Comparison of ENCODE assay signal across 13 cellular contexts in the genomic region with DNA sequence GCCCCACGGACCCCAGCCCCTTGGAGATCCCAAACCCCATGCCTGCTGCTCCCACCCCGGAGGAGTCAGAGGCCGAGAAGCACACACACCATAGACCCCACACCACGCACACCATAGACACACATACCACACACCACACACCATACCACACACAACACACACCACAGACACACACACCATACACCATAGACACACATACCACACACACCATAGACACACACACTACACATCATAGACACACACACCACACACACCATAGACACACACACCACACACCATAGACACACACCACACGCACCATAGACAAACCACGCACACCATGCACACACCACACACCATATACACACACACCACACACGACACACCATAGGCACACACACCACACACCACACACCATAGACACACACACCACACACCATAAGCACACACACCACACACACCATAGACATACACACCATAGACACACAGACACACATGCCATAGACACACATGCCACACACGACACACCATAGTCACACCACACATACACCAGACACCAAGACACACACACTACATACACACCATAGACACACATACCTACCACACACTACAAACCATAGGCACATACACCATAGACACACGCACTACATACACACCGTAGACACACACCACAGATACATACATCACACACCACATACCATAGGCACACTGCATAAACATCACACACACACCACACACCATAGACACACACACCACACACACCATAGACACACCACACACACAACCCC. TPM values are rescaled to one million over a fixed set of nuclear protein-coding genes. Genes with fewer than 3 reads are reported as not detected.
DNase-seq lines count a peak whose midpoint lies in the region; ATAC-seq, FAIRE-seq and TF ChIP-seq lines count a peak whose summit lies in the region.
"Had no signal": no experiment of that assay in that cellular context is flagged by ENCODE, and none has a peak within 500 bp of the region (broad histone marks: within the 10 kb centered on the region; RNA-seq: fewer than 3 reads in every experiment).

No MANE protein-coding gene starts in this region.

- no peaks in the 10 kb centered on the region for H3K9me2 ChIP-seq in PC-9 (ENCODE audit: insufficient read depth)

- intact Hi-C loops in prostate gland (cut with DNase I) (no loop called here), PC-9 (cut with micrococcal nuclease; ENCODE audit: unreplicated experiment) (no loop called here), testis (cut with DNase I; ENCODE audit: low total_unique reads) (no loop called here)

- no peak overlapping the region for H3K4me2 ChIP-seq in PC-9

- CTCF ChIA-PET in PC-9 (lab: Charles Lee) = no interaction called here

- no peaks in the 10 kb centered on the region for H3K9me3 ChIP-seq in prostate gland
- no peaks in the 10 kb centered on the region for H3K9me3 ChIP-seq in PC-9 (ENCODE audit: insufficient read depth, low read depth)
- no peaks in the 10 kb centered on the region for H3K9me3 ChIP-seq in testis

- H4K20me1 ChIP-seq in PC-9 (ENCODE audit: insufficient read depth) = peaks cover 4% of the 10 kb centered on the region; the same call in 1 of the 2 replicates

- POLR2A ChIA-PET in PC-9 (lab: Charles Lee; ENCODE audit: unreplicated experiment) = interaction anchor here (0.7 kb wide), 1 partner anchor 136 kb away, joined by 6 read pairs; no protein-coding TSS in a partner anchor

- H3K36me3 ChIP-seq in prostate gland (no peaks in the 10 kb centered on the region), PC-9 (ENCODE audit: low read depth) (no peaks in the 10 kb centered on the region), testis (ENCODE audit: low read depth, missing control alignments) (no peaks in the 10 kb centered on the region)

- TF ChIP-seq POLR2A in prostate gland (IDR thresholded peaks at IDR 0.05) (no peak), testis (IDR thresholded peaks at IDR 0.05) (no peak)

- no peaks in the 10 kb centered on the region for H3K27me3 ChIP-seq in foreskin keratinocyte
- H3K27me3 ChIP-seq in prostate gland (replicated peaks; ENCODE audit: insufficient read depth) = no peaks in the 10 kb centered on the region
- H3K27me3 ChIP-seq in PC-9 (ENCODE audit: insufficient read depth, low read depth) = no peaks in the 10 kb centered on the region
- no peaks in the 10 kb centered on the region for H3K27me3 ChIP-seq in testis

- TF ChIP-seq CTCF in D721Med (IDR thresholded peaks at IDR 0.05; ENCODE audit: insufficient read depth, missing control alignments) = no peak
- TF ChIP-seq CTCF in foreskin keratinocyte (conservative IDR thresholded peaks at IDR 0.05) = no peak
- TF ChIP-seq CTCF in prostate gland (IDR thresholded peaks at IDR 0.05) = no peak
- TF ChIP-seq CTCF in PC-9 (conservative IDR thresholded peaks at IDR 0.05) = no peak
- no peak for TF ChIP-seq CTCF in testis (IDR thresholded peaks at IDR 0.05)

- DNase-seq in D721Med (ENCODE audit: insufficient read length, low spot score) = no peak
- DNase-seq in SK-N-DZ (ENCODE audit: low spot score) = peak; percentile 41
- DNase-seq in foreskin keratinocyte = peak in 1 of 2 donors; percentile 6
- DNase-seq in prostate gland (ENCODE audit: low spot score) = no peak
- no peak for DNase-seq in PC-9
- no peak for DNase-seq in NCI-H226
- no peak for DNase-seq in testis
- DNase-seq: activated gamma-delta T cell; NCI-H1105; stimulated activated CD4-positive, alpha-beta T cell treated with anti-CD3 and anti-CD28 coated beads, Interleukin-4, amount 100 ng/mL, for 1 hour had no signal

- ATAC-seq in foreskin keratinocyte (peak; percentile 9), HG03439 (IDR thresholded peaks at IDR 0.05; ENCODE audit: unreplicated experiment) (no peak)

- H3K79me2 ChIP-seq in PC-9 (ENCODE audit: low read depth) = no peaks in the 10 kb centered on the region

- WGBS in prostate gland = 51% methylated on average over 9 of the region's 10 CpGs
- 43 to 47% methylated on average over 9 to 10 of the region's 10 CpGs for WGBS in testis, 2 donors

- peak; percentile 97 for FAIRE-seq in D721Med (lab: Jason Lieb, UNC)
- FAIRE-seq: H54, islet of Langerhans had no signal

- H2AFZ ChIP-seq in PC-9 = no peak overlapping the region

- BruUV-seq in PC-9 (replicated peaks; lab: Mats Ljungman, UMichigan) = no TSS peak

- H3K27ac ChIP-seq in foreskin keratinocyte (no peak overlapping the region), prostate gland (peak overlapping the region; percentile 11 to 53), PC-9 (no peak overlapping the region), testis (no peak overlapping the region)

- H3K4me1 ChIP-seq in foreskin keratinocyte (no peaks in the 10 kb centered on the region), prostate gland (replicated peaks) (peaks cover 24% of the 10 kb centered on the region), PC-9 (replicated peaks; ENCODE audit: insufficient read depth) (peaks cover 6% of the 10 kb centered on the region), testis (peaks cover 9% of the 10 kb centered on the region)

- 0 out of 2 replicates have a peak, but pooled peaks cover under 1% of the 10 kb centered on the region for H3F3A ChIP-seq in PC-9 (ENCODE audit: insufficient read depth, low read depth)

- H3K4me3 ChIP-seq in prostate gland (no peak overlapping the region), PC-9 (no peak overlapping the region), testis (no peak overlapping the region)

RNA-seq across cellular contexts. Expression of a gene that starts 11.3 kb away (rescaled TPM):
- 29.6 and 30.0 TPM in 2 replicates for polyA plus RNA-seq in SK-N-DZ (2014; cell fraction: cytosol; rRNA removed)
- 20.4 and 25.5 TPM in 2 replicates for polyA plus RNA-seq in SK-N-DZ (2014; cell fraction: nucleus; rRNA removed)
- total RNA-seq in foreskin keratinocyte = 19.3 and 22.4 TPM in 2 replicates
- polyA plus RNA-seq in foreskin keratinocyte = 5.5 and 5.9 TPM in 2 replicates
- 10 to 100 TPM; 29.1 to 41.9 TPM for total RNA-seq in prostate gland
- total RNA-seq in PC-9 (2021) = 41.7 and 44.1 TPM in 2 replicates
- total RNA-seq in testis = 10 to 100 TPM; 11.0 to 16.0 TPM
- polyA plus RNA-seq in testis (ENCODE audit: insufficient read depth, low read depth, low replicate concordance) = 11.7 TPM

RNA-seq across cellular contexts. Expression of a gene that starts 12.1 kb away (rescaled TPM):
- 3.7 and 10.0 TPM in 2 replicates for polyA plus RNA-seq in SK-N-DZ (2014; cell fraction: cytosol; rRNA removed)
- polyA plus RNA-seq in SK-N-DZ (2014; cell fraction: nucleus; rRNA removed) = 11.1 and 13.7 TPM in 2 replicates
- total RNA-seq in foreskin keratinocyte (1.3 and 2.1 TPM in 2 replicates), prostate gland (10 to 100 TPM; 11.8 to 19.7 TPM), PC-9 (2021) (11.0 and 14.2 TPM in 2 replicates), testis (10 to 100 TPM; 26.7 to 43.6 TPM)
- polyA plus RNA-seq in foreskin keratinocyte (0.52 and 1.0 TPM in 2 replicates), testis (ENCODE audit: insufficient read depth, low read depth, low replicate concordance) (38.6 TPM)

Comparison
In these comparisons a context has a peak if more than half of its experiments do, and no peak if none do; other contexts are left out.
1. H3K27ac ChIP-seq: peak in prostate gland (2 of 2); none in foreskin keratinocyte (single experiment), PC-9 (single experiment) and testis (0 of 2).